Comparison of ENCODE assay signal across 1 cellular context in genomic region chr16:8808613-8809353, GRCh38.
TF ChIP-seq lines count a peak whose summit lies in the region.

No MANE protein-coding gene starts in this region.

TF ChIP-seq in GM12878, 131 proteins besides CTCF, POLR2A, EP300 and RAD21:
- TF ChIP-seq CUX1 (IDR thresholded peaks at IDR 0.05; ENCODE audit: insufficient replicate concordance, low read depth, low read length) (no peak), MEF2A (IDR thresholded peaks at IDR 0.05; ENCODE audit: insufficient read depth, low read depth, low read length) (no peak), YBX1 (IDR thresholded peaks at IDR 0.05) (no peak), ZNF24 (IDR thresholded peaks at IDR 0.05) (no peak), USF2 (IDR thresholded peaks at IDR 0.05; ENCODE audit: borderline replicate concordance, low read depth, low read length) (no peak), ELK1 (IDR thresholded peaks at IDR 0.05; ENCODE audit: low read depth, low read length) (no peak), PAX8 (IDR thresholded peaks at IDR 0.05) (no peak), TCF12 (IDR thresholded peaks at IDR 0.05; ENCODE audit: low read depth, low read length) (no peak), GABPA (IDR thresholded peaks at IDR 0.05; ENCODE audit: low read depth) (no peak), ESRRA (IDR thresholded peaks at IDR 0.05; ENCODE audit: low read length) (no peak), IKZF2 (IDR thresholded peaks at IDR 0.05) (no peak), MAX (IDR thresholded peaks at IDR 0.05; ENCODE audit: low read depth, low read length) (no peak), NR2C1 (IDR thresholded peaks at IDR 0.05) (no peak), KLF5 (IDR thresholded peaks at IDR 0.05; ENCODE audit: partially characterized antibody) (no peak)
